ENCODE assay signal across 1 cellular context in genomic region chr17:41415833-41416335, GRCh38.
TF ChIP-seq lines count a peak whose summit lies in the region.

No MANE protein-coding gene starts in this region.

TF ChIP-seq in HepG2, 621 proteins besides CTCF, POLR2A, EP300 and RAD21 (continued from another document and continues in another):
- TF ChIP-seq, protein P1, sequence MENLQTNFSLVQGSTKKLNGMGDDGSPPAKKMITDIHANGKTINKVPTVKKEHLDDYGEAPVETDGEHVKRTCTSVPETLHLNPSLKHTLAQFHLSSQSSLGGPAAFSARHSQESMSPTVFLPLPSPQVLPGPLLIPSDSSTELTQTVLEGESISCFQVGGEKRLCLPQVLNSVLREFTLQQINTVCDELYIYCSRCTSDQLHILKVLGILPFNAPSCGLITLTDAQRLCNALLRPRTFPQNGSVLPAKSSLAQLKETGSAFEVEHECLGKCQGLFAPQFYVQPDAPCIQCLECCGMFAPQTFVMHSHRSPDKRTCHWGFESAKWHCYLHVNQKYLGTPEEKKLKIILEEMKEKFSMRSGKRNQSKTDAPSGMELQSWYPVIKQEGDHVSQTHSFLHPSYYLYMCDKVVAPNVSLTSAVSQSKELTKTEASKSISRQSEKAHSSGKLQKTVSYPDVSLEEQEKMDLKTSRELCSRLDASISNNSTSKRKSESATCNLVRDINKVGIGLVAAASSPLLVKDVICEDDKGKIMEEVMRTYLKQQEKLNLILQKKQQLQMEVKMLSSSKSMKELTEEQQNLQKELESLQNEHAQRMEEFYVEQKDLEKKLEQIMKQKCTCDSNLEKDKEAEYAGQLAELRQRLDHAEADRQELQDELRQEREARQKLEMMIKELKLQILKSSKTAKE (CRISPR knock-in tag; IDR thresholded peaks at IDR 0.05; ENCODE audit: borderline replicate concordance): peak; percentile 71; the same call in 1 of the 2 replicates
- peak; percentile 52; the same call in 1 of the 2 replicates for TF ChIP-seq ZNF563 (CRISPR knock-in tag; IDR thresholded peaks at IDR 0.05)
- no peak for TF ChIP-seq SIX4 (CRISPR knock-in tag; IDR thresholded peaks at IDR 0.05)
- TF ChIP-seq, protein P2, sequence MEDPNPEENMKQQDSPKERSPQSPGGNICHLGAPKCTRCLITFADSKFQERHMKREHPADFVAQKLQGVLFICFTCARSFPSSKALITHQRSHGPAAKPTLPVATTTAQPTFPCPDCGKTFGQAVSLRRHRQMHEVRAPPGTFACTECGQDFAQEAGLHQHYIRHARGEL (CRISPR knock-in tag; IDR thresholded peaks at IDR 0.05): no peak
- TF ChIP-seq KDM1A (CRISPR knock-in tag; IDR thresholded peaks at IDR 0.05): peak; percentile 10; the same call in 1 of the 2 replicates
- no peak for TF ChIP-seq RELA (CRISPR knock-in tag; IDR thresholded peaks at IDR 0.05)
- peak; percentile 40; the same call in 1 of the 2 replicates for TF ChIP-seq ZNF430 (CRISPR knock-in tag; IDR thresholded peaks at IDR 0.05)
- TF ChIP-seq, protein P3, sequence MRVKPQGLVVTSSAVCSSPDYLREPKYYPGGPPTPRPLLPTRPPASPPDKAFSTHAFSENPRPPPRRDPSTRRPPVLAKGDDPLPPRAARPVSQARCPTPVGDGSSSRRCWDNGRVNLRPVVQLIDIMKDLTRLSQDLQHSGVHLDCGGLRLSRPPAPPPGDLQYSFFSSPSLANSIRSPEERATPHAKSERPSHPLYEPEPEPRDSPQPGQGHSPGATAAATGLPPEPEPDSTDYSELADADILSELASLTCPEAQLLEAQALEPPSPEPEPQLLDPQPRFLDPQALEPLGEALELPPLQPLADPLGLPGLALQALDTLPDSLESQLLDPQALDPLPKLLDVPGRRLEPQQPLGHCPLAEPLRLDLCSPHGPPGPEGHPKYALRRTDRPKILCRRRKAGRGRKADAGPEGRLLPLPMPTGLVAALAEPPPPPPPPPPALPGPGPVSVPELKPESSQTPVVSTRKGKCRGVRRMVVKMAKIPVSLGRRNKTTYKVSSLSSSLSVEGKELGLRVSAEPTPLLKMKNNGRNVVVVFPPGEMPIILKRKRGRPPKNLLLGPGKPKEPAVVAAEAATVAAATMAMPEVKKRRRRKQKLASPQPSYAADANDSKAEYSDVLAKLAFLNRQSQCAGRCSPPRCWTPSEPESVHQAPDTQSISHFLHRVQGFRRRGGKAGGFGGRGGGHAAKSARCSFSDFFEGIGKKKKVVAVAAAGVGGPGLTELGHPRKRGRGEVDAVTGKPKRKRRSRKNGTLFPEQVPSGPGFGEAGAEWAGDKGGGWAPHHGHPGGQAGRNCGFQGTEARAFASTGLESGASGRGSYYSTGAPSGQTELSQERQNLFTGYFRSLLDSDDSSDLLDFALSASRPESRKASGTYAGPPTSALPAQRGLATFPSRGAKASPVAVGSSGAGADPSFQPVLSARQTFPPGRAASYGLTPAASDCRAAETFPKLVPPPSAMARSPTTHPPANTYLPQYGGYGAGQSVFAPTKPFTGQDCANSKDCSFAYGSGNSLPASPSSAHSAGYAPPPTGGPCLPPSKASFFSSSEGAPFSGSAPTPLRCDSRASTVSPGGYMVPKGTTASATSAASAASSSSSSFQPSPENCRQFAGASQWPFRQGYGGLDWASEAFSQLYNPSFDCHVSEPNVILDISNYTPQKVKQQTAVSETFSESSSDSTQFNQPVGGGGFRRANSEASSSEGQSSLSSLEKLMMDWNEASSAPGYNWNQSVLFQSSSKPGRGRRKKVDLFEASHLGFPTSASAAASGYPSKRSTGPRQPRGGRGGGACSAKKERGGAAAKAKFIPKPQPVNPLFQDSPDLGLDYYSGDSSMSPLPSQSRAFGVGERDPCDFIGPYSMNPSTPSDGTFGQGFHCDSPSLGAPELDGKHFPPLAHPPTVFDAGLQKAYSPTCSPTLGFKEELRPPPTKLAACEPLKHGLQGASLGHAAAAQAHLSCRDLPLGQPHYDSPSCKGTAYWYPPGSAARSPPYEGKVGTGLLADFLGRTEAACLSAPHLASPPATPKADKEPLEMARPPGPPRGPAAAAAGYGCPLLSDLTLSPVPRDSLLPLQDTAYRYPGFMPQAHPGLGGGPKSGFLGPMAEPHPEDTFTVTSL (CRISPR knock-in tag; IDR thresholded peaks at IDR 0.05; ENCODE audit: borderline replicate concordance): peak; percentile 91; the same call in 1 of the 2 replicates
- TF ChIP-seq, protein P4, sequence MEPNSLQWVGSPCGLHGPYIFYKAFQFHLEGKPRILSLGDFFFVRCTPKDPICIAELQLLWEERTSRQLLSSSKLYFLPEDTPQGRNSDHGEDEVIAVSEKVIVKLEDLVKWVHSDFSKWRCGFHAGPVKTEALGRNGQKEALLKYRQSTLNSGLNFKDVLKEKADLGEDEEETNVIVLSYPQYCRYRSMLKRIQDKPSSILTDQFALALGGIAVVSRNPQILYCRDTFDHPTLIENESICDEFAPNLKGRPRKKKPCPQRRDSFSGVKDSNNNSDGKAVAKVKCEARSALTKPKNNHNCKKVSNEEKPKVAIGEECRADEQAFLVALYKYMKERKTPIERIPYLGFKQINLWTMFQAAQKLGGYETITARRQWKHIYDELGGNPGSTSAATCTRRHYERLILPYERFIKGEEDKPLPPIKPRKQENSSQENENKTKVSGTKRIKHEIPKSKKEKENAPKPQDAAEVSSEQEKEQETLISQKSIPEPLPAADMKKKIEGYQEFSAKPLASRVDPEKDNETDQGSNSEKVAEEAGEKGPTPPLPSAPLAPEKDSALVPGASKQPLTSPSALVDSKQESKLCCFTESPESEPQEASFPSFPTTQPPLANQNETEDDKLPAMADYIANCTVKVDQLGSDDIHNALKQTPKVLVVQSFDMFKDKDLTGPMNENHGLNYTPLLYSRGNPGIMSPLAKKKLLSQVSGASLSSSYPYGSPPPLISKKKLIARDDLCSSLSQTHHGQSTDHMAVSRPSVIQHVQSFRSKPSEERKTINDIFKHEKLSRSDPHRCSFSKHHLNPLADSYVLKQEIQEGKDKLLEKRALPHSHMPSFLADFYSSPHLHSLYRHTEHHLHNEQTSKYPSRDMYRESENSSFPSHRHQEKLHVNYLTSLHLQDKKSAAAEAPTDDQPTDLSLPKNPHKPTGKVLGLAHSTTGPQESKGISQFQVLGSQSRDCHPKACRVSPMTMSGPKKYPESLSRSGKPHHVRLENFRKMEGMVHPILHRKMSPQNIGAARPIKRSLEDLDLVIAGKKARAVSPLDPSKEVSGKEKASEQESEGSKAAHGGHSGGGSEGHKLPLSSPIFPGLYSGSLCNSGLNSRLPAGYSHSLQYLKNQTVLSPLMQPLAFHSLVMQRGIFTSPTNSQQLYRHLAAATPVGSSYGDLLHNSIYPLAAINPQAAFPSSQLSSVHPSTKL (CRISPR knock-in tag; IDR thresholded peaks at IDR 0.05): peak; percentile 97
- peak; percentile 73 for TF ChIP-seq ZMYM3 (CRISPR knock-in tag; IDR thresholded peaks at IDR 0.05)
- peak; percentile 97 for TF ChIP-seq ZNF644 (CRISPR knock-in tag; IDR thresholded peaks at IDR 0.05; ENCODE audit: low read depth)
- no peak for TF ChIP-seq NKX3-1 (CRISPR knock-in tag; IDR thresholded peaks at IDR 0.05)
- TF ChIP-seq SMC3 (IDR thresholded peaks at IDR 0.05; ENCODE audit: low read length): no peak
- TF ChIP-seq LRRFIP1 (CRISPR knock-in tag; conservative IDR thresholded peaks at IDR 0.05): no peak
- TF ChIP-seq MTF1 (CRISPR knock-in tag; IDR thresholded peaks at IDR 0.05): no peak
- TF ChIP-seq LCORL (IDR thresholded peaks at IDR 0.05): no peak
- TF ChIP-seq LCORL (CRISPR knock-in tag; IDR thresholded peaks at IDR 0.05): peak; percentile 93
- peak; percentile 65 for TF ChIP-seq SAP130 (CRISPR knock-in tag; IDR thresholded peaks at IDR 0.05; ENCODE audit: low read depth)
- TF ChIP-seq IRF2 (CRISPR knock-in tag; IDR thresholded peaks at IDR 0.05): peak; percentile 54; the same call in 1 of the 2 replicates
- TF ChIP-seq, protein P5, sequence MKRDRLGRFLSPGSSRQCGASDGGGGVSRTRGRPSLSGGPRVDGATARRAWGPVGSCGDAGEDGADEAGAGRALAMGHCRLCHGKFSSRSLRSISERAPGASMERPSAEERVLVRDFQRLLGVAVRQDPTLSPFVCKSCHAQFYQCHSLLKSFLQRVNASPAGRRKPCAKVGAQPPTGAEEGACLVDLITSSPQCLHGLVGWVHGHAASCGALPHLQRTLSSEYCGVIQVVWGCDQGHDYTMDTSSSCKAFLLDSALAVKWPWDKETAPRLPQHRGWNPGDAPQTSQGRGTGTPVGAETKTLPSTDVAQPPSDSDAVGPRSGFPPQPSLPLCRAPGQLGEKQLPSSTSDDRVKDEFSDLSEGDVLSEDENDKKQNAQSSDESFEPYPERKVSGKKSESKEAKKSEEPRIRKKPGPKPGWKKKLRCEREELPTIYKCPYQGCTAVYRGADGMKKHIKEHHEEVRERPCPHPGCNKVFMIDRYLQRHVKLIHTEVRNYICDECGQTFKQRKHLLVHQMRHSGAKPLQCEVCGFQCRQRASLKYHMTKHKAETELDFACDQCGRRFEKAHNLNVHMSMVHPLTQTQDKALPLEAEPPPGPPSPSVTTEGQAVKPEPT (CRISPR knock-in tag; IDR thresholded peaks at IDR 0.05; ENCODE audit: low read depth): no peak
- TF ChIP-seq RNF2 (conservative IDR thresholded peaks at IDR 0.05; ENCODE audit: low read depth): 0 out of 2 replicates have a peak, but pooled peaks have one; percentile 27
- peak; percentile 60; the same call in 1 of the 2 replicates for TF ChIP-seq ZNF792 (CRISPR knock-in tag; IDR thresholded peaks at IDR 0.05)
- TF ChIP-seq IKZF4 (CRISPR knock-in tag; IDR thresholded peaks at IDR 0.05; ENCODE audit: borderline replicate concordance, low read depth, not compliant biosample characterization): no peak
- TF ChIP-seq ZBTB26 (CRISPR knock-in tag; IDR thresholded peaks at IDR 0.05; ENCODE audit: borderline replicate concordance): peak; percentile 85; the same call in 1 of the 2 replicates
- TF ChIP-seq, protein P6, sequence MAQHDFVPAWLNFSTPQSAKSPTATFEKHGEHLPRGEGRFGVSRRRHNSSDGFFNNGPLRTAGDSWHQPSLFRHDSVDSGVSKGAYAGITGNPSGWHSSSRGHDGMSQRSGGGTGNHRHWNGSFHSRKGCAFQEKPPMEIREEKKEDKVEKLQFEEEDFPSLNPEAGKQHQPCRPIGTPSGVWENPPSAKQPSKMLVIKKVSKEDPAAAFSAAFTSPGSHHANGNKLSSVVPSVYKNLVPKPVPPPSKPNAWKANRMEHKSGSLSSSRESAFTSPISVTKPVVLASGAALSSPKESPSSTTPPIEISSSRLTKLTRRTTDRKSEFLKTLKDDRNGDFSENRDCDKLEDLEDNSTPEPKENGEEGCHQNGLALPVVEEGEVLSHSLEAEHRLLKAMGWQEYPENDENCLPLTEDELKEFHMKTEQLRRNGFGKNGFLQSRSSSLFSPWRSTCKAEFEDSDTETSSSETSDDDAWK (CRISPR knock-in tag; IDR thresholded peaks at IDR 0.05): no peak
- peak; percentile 82; the same call in 1 of the 2 replicates for TF ChIP-seq RXRA (CRISPR knock-in tag; IDR thresholded peaks at IDR 0.05)
- TF ChIP-seq FOXO1 (CRISPR knock-in tag; IDR thresholded peaks at IDR 0.05): peak; percentile 85; the same call in 1 of the 2 replicates
- TF ChIP-seq NCOA2 (CRISPR knock-in tag; IDR thresholded peaks at IDR 0.05): peak; percentile 69
- TF ChIP-seq ZNF710 (CRISPR knock-in tag; IDR thresholded peaks at IDR 0.05; ENCODE audit: borderline replicate concordance): peak; percentile 70; the same call in 1 of the 2 replicates
- no peak for TF ChIP-seq ISX (CRISPR knock-in tag; conservative IDR thresholded peaks at IDR 0.05)
